ENCODE assay signal across 28 cellular contexts in genomic region chr15:89967892-89968291, GRCh38. TPM values are rescaled to one million over a fixed set of nuclear protein-coding genes. Genes with fewer than 3 reads are reported as not detected.
"Had no signal": no experiment of that assay in that cellular context is flagged by ENCODE, and none has a peak within 500 bp of the region (broad histone marks: within the 10 kb centered on the region; RNA-seq: fewer than 3 reads in every experiment).

No MANE protein-coding gene starts in this region.

- H3K27me3 Mint-ChIP-seq: activated CD4-positive, alpha-beta memory T cell treated with anti-CD3 and anti-CD28 coated beads for 36 hours; activated naive CD4-positive, alpha-beta T cell treated with anti-CD3 and anti-CD28 coated beads, Interleukin-2, amount 50 U/mL, for 24 hours; activated T-cell treated with anti-CD3 and anti-CD28 coated beads, Interleukin-2, amount 50 U/mL, for 24 hours had no signal

- DNase-seq: activated CD4-positive, alpha-beta memory T cell treated with anti-CD3 and anti-CD28 coated beads for 36 hours; activated CD4-positive, alpha-beta T cell treated with anti-CD3 and anti-CD28 coated beads for 4 hours; activated CD8-positive, alpha-beta memory T cell treated with anti-CD3 and anti-CD28 coated beads, Interleukin-2, amount 50 U/mL, for 48 hours; activated gamma-delta T cell treated with Interleukin-2 at 50 U/mL for 16 hours; activated naive CD8-positive, alpha-beta T cell treated with anti-CD3 and anti-CD28 coated beads, Interleukin-2, amount 50 U/mL, for 24 hours; activated T-cell treated with anti-CD3 and anti-CD28 coated beads, Interleukin-2, amount 50 U/mL, for 24 hours; amygdala; caudate nucleus; endodermal cell; foreskin fibroblast; head of caudate nucleus; hypothalamus; immature natural killer cell; kidney; left colon; mammary epithelial cell; right lobe of liver; stimulated activated CD4-positive, alpha-beta T cell treated with anti-CD3 and anti-CD28 coated beads, Interleukin-12 subunit alpha, Interleukin-12 subunit beta, amount 100 ng/mL, for 4 hours; stimulated activated CD4-positive, alpha-beta T cell treated with anti-CD3 and anti-CD28 coated beads, Interleukin-4, amount 100 ng/mL, for 1 hour; upper lobe of right lung had no signal

- H3K9me3 Mint-ChIP-seq: activated CD4-positive, alpha-beta memory T cell treated with anti-CD3 and anti-CD28 coated beads for 36 hours; activated naive CD4-positive, alpha-beta T cell treated with anti-CD3 and anti-CD28 coated beads, Interleukin-2, amount 50 U/mL, for 24 hours; activated naive CD8-positive, alpha-beta T cell treated with anti-CD3 and anti-CD28 coated beads, Interleukin-2, amount 50 U/mL, for 24 hours; activated T-cell treated with anti-CD3 and anti-CD28 coated beads, Interleukin-2, amount 50 U/mL, for 24 hours; endodermal cell; immature natural killer cell; nephron; stimulated activated naive CD8-positive, alpha-beta T cell treated with anti-CD3 and anti-CD28 coated beads, Interleukin-15, Interleukin-2, amounts not matched to agents 100 ng/mL and 50 ng/mL, for 24 hours; T-helper 2 cell treated with Interferon-gamma antibody and Interleukin-4, amounts not matched to agents 5 μg/mL and 100 μg/mL, for 36 hours had no signal

- H3K4me3 Mint-ChIP-seq: activated CD4-positive, alpha-beta memory T cell treated with anti-CD3 and anti-CD28 coated beads for 36 hours; activated naive CD4-positive, alpha-beta T cell treated with anti-CD3 and anti-CD28 coated beads, Interleukin-2, amount 50 U/mL, for 24 hours; activated naive CD8-positive, alpha-beta T cell treated with anti-CD3 and anti-CD28 coated beads, Interleukin-2, amount 50 U/mL, for 24 hours; activated T-cell treated with anti-CD3 and anti-CD28 coated beads, Interleukin-2, amount 50 U/mL, for 24 hours; endodermal cell; immature natural killer cell; nephron; stimulated activated naive CD8-positive, alpha-beta T cell treated with anti-CD3 and anti-CD28 coated beads, Interleukin-15, Interleukin-2, amounts not matched to agents 100 ng/mL and 50 ng/mL, for 24 hours; T-helper 2 cell treated with Interferon-gamma antibody and Interleukin-4, amounts not matched to agents 5 μg/mL and 100 μg/mL, for 36 hours had no signal

- H3K27ac ChIP-seq: right lobe of liver, skin epidermis, upper lobe of right lung had no signal

- H3K27ac Mint-ChIP-seq: activated CD4-positive, alpha-beta memory T cell treated with anti-CD3 and anti-CD28 coated beads for 36 hours; activated naive CD4-positive, alpha-beta T cell treated with anti-CD3 and anti-CD28 coated beads, Interleukin-2, amount 50 U/mL, for 24 hours; activated naive CD8-positive, alpha-beta T cell treated with anti-CD3 and anti-CD28 coated beads, Interleukin-2, amount 50 U/mL, for 24 hours; activated T-cell treated with anti-CD3 and anti-CD28 coated beads, Interleukin-2, amount 50 U/mL, for 24 hours; endodermal cell; nephron; progenitor cell of endocrine pancreas; T-helper 2 cell treated with Interferon-gamma antibody and Interleukin-4, amounts not matched to agents 5 μg/mL and 100 μg/mL, for 36 hours had no signal

- H3K4me3 ChIP-seq: right lobe of liver, skin epidermis, upper lobe of right lung had no signal

- H3K36me3 ChIP-seq: right lobe of liver, upper lobe of right lung had no signal

- ATAC-seq: activated naive CD8-positive, alpha-beta T cell treated with anti-CD3 and anti-CD28 coated beads, Interleukin-2, amount 50 U/mL, for 24 hours; esophagus mucosa; left colon; right lobe of liver; upper lobe of right lung had no signal

- H3K27me3 ChIP-seq: right lobe of liver, upper lobe of right lung had no signal

- H3K4me1 Mint-ChIP-seq: activated naive CD4-positive, alpha-beta T cell treated with anti-CD3 and anti-CD28 coated beads, Interleukin-2, amount 50 U/mL, for 24 hours; activated naive CD8-positive, alpha-beta T cell treated with anti-CD3 and anti-CD28 coated beads, Interleukin-2, amount 50 U/mL, for 24 hours; endodermal cell; immature natural killer cell; nephron had no signal

- H3K9me3 ChIP-seq: right lobe of liver, upper lobe of right lung had no signal

- H3K4me1 ChIP-seq: right lobe of liver had no signal

- H3K36me3 Mint-ChIP-seq: activated CD4-positive, alpha-beta memory T cell treated with anti-CD3 and anti-CD28 coated beads for 36 hours; activated naive CD4-positive, alpha-beta T cell treated with anti-CD3 and anti-CD28 coated beads, Interleukin-2, amount 50 U/mL, for 24 hours; immature natural killer cell had no signal

RNA-seq across cellular contexts. Expression of gene ARPIN, which starts 55.1 kb away (rescaled TPM):
- total RNA-seq: activated CD8-positive, alpha-beta memory T cell treated with anti-CD3 and anti-CD28 coated beads for 36 hours had no signal
